Comparison of ENCODE assay signal across 12 cellular contexts in the genomic region with DNA sequence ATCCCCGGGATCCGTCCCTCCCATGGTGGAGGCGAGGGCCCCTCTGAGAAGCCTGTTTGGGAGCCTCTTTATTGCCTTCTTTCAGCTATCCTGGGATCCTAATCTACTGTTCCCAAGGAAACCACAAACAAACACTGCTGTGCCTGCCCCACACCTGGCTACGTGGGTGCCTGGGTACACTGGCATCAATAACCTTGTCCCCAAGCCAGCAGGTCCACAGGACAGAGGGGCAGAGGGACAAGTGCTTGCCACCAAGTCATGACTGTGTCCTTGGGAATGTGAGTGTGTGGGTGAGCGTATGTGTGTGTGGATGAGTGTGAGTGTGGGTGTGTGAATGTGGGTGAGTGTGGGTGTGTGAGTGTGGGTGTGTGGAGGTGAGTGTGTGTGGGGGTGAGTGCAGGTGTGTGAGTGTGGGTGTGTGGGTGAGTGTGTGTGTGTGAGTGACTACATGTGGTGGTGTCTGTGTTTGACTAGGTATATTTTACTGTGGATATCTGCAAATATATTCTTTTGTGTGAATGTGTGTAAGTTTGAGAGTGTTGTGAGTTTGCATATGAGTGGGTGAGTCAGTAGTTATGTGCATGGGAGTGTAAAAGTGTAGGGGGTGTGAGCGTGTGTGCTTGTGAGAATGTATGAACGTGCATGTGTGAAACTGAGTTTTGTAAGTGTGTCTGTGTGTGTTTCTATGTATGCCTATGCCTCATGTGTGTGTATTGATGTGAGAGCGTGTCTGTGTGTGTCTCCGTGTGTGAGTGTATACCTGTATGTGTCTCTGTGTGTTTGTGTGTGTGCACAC.
A peak's percentile ranks its signal among the peaks of the same experiment; 100 is the strongest.
DNase-seq lines count a peak whose midpoint lies in the region; ATAC-seq, FAIRE-seq and TF ChIP-seq lines count a peak whose summit lies in the region.
"Had no signal": no experiment of that assay in that cellular context is flagged by ENCODE, and none has a peak within 500 bp of the region (broad histone marks: within the 10 kb centered on the region; RNA-seq: fewer than 3 reads in every experiment).

No MANE protein-coding gene starts in this region.

- H3K9me3 ChIP-seq in K562 (replicated peaks; ENCODE audit: control insufficient read depth, insufficient read depth, low read depth, low read length) (no peaks in the 10 kb centered on the region), mesenchymal stem cell (ENCODE audit: control insufficient read depth, low read length) (no peaks in the 10 kb centered on the region), tibial nerve (no peaks in the 10 kb centered on the region)

- CTCF ChIA-PET in K562 (lab: Yijun Ruan, JAX; ENCODE audit: low intra/inter-chr PET ratio) = no interaction called here

- peak overlapping the region; percentile 15 for H4K91ac ChIP-seq in mesenchymal stem cell (ENCODE audit: low read length)

- WGBS in K562 (ENCODE audit: insufficient coverage, low coverage, missing lambda C conversion rate) = 0% methylated on average over 7 of the region's 9 CpGs
- WGBS in mesenchymal stem cell = 76% methylated on average over 8 of the region's 9 CpGs
- WGBS in tibial nerve, 2 donors = 65 to 66% methylated on average over 9 of the region's 9 CpGs

- peak overlapping the region; percentile 29 for H4K8ac ChIP-seq in mesenchymal stem cell (ENCODE audit: low read length)

- H3K36me3 ChIP-seq in K562 (ENCODE audit: control insufficient read depth, insufficient read depth, low read length) = no peaks in the 10 kb centered on the region
- peaks cover 0 to 30% of the 10 kb centered on the region in 2 experiments for H3K36me3 ChIP-seq in mesenchymal stem cell (ENCODE audit: control insufficient read depth in 1 of 2, insufficient read depth in 2 of 2, low read depth in 1 of 2, low read length in 2 of 2)
- no peaks in the 10 kb centered on the region for H3K36me3 ChIP-seq in tibial nerve

- ATAC-seq in K562 = no peak
- ATAC-seq in HG03095 (IDR thresholded peaks at IDR 0.05; ENCODE audit: unreplicated experiment) = no peak
- ATAC-seq in HG02623 (IDR thresholded peaks at IDR 0.05; ENCODE audit: unreplicated experiment) = no peak
- no peak for ATAC-seq in HG02798 (IDR thresholded peaks at IDR 0.05; ENCODE audit: poor library complexity, unreplicated experiment)

- peaks cover 47% of the 10 kb centered on the region for H3K79me1 ChIP-seq in mesenchymal stem cell (replicated peaks; ENCODE audit: low read length, poor library complexity, severe bottlenecking)

- H2AFZ ChIP-seq in K562 (ENCODE audit: low read depth, low read length) (no peak overlapping the region), mesenchymal stem cell (ENCODE audit: low read depth, low read length) (no peak overlapping the region)

- no TSS peak for BruUV-seq in K562 (replicated peaks; lab: Mats Ljungman, UMichigan)

- H3K27me3 ChIP-seq in K562 (ENCODE audit: control insufficient read depth in 2 of 2, insufficient read depth in 2 of 2, low read length in 2 of 2) (peaks cover 5 to 65% of the 10 kb centered on the region in 2 experiments; a peak in 4 of 5 replicates), mesenchymal stem cell (ENCODE audit: control insufficient read depth in 1 of 2, insufficient read depth in 1 of 2, low read length in 2 of 2) (peaks cover 0 to 3% of the 10 kb centered on the region in 2 experiments), tibial nerve (no peaks in the 10 kb centered on the region)

- H3K4me2 ChIP-seq in K562 (ENCODE audit: insufficient read depth, low read length) (no peak overlapping the region), mesenchymal stem cell (ENCODE audit: low read length, poor library complexity, severe bottlenecking) (no peak overlapping the region)

- FAIRE-seq in K562 (lab: Jason Lieb, UNC) = no peak

- peak overlapping the region in 1 of 2 experiments; percentile 12 for H3K14ac ChIP-seq in mesenchymal stem cell (ENCODE audit: low read length in 2 of 2)

- H2BK120ac ChIP-seq in mesenchymal stem cell (ENCODE audit: low read depth, low read length) = peak overlapping the region; percentile 19

- H2AK5ac ChIP-seq in mesenchymal stem cell (ENCODE audit: low read length, severe bottlenecking) = no peak overlapping the region

- peak; percentile 84 for DNase-seq in NCI-H2107 treated with DMSO at 0.1 percent for 48 hours (lab: John Stamatoyannopoulos, UW; ENCODE audit: unreplicated experiment)
- DNase-seq in NCI-H2107 (lab: John Stamatoyannopoulos, UW) = no peak
- DNase-seq in K562 (ENCODE audit: extremely low read depth in 1 of 4, low spot score in 3 of 4) = no peak
- peak; percentile 50 for DNase-seq in mesenchymal stem cell
- no peak for DNase-seq in tibial nerve (ENCODE audit: low spot score in 2 of 2)
- DNase-seq: activated CD4-positive, CD25-positive, alpha-beta regulatory T cell; activated naive CD4-positive, alpha-beta T cell; effector CD4-positive, alpha-beta T cell; KG1 had no signal

- H3K4me1 ChIP-seq in K562 (replicated peaks in 1 of 2; ENCODE audit: control insufficient read depth in 2 of 2, insufficient read depth in 2 of 2, low read length in 2 of 2) = peaks cover 5 to 8% of the 10 kb centered on the region in 2 experiments; a peak in 4 of 5 replicates
- peaks cover 35% of the 10 kb centered on the region for H3K4me1 ChIP-seq in mesenchymal stem cell (ENCODE audit: control insufficient read depth, insufficient read depth, low read depth, low read length)
- H3K4me1 ChIP-seq in tibial nerve = peaks cover 0 to 79% (median 35%) of the 10 kb centered on the region in 4 donors

- TF ChIP-seq CTCF in K562 (IDR thresholded peaks at IDR 0.05 in 2 of 3, conservative IDR thresholded peaks at IDR 0.05 in 1 of 3; ENCODE audit: insufficient read depth in 2 of 3, low read depth in 1 of 3, low read length in 3 of 3) = no peak
- no peak for TF ChIP-seq CTCF in tibial nerve (IDR thresholded peaks at IDR 0.05)

- H3K27ac ChIP-seq in K562 (ENCODE audit: extremely low read depth, low read depth, low read length) (no peak overlapping the region), mesenchymal stem cell (ENCODE audit: low read length, poor library complexity, severe bottlenecking) (no peak overlapping the region), tibial nerve (peak overlapping the region in 3 of 4 donors; percentile 3 to 49 (median 42))

- H3K79me2 ChIP-seq in K562 (ENCODE audit: control insufficient read depth, insufficient read depth, low read length) = no peaks in the 10 kb centered on the region

- TF ChIP-seq EP300 in K562 (IDR thresholded peaks at IDR 0.05; ENCODE audit: low read length) (no peak), tibial nerve (IDR thresholded peaks at IDR 0.05) (no peak)

- no peak overlapping the region for H3K4me3 ChIP-seq in K562
- no peak overlapping the region for H3K4me3 ChIP-seq in mesenchymal stem cell (ENCODE audit: insufficient read depth in 1 of 2, low read depth in 1 of 2, low read length in 2 of 2)
- no peak overlapping the region for H3K4me3 ChIP-seq in tibial nerve

- peak overlapping the region; percentile 40 to 67 for H3K4ac ChIP-seq in mesenchymal stem cell (ENCODE audit: low read depth in 1 of 2, low read length in 2 of 2)

- no peaks in the 10 kb centered on the region; the same call in 1 of the 2 replicates for H4K20me1 ChIP-seq in K562 (replicated peaks; ENCODE audit: control insufficient read depth, insufficient read depth, low read length)

- H3K9ac ChIP-seq in K562 (ENCODE audit: insufficient read depth in 1 of 2, low read depth in 2 of 2, low read length in 2 of 2) (no peak overlapping the region), mesenchymal stem cell (ENCODE audit: low read length) (no peak overlapping the region)

- TF ChIP-seq RAD21 in K562 (CRISPR knock-in tag; conservative IDR thresholded peaks at IDR 0.05 in 1 of 2, IDR thresholded peaks at IDR 0.05 in 1 of 2) = no peak

- H3K23ac ChIP-seq in mesenchymal stem cell (ENCODE audit: low read length in 2 of 2) = no peak overlapping the region

- POLR2A ChIA-PET in K562 (lab: Yijun Ruan, JAX) = no interaction called here

- peak overlapping the region; percentile 67 to 87 for H3K18ac ChIP-seq in mesenchymal stem cell (ENCODE audit: low read depth in 1 of 2, low read length in 2 of 2)

- no peak for TF ChIP-seq POLR2A in K562 (conservative IDR thresholded peaks at IDR 0.05)
- TF ChIP-seq POLR2A in tibial nerve (IDR thresholded peaks at IDR 0.05) = no peak

- intact Hi-C loops in K562 (cut with micrococcal nuclease) = no loop called here

- in situ Hi-C loops in K562 (cut with MboI) = no loop called here

- no peaks in the 10 kb centered on the region for H3K9me1 ChIP-seq in K562 (ENCODE audit: control insufficient read depth, insufficient read depth, low read length)

- no peak overlapping the region for H2BK15ac ChIP-seq in mesenchymal stem cell (ENCODE audit: low read depth, poor library complexity, severe bottlenecking)

- H2BK5ac ChIP-seq in mesenchymal stem cell (ENCODE audit: low read depth, low read length, poor library complexity, severe bottlenecking) = no peak overlapping the region

- peak overlapping the region; percentile 9 to 61 for H2BK12ac ChIP-seq in mesenchymal stem cell (ENCODE audit: low read length in 2 of 2)

TF ChIP-seq in K562, 482 proteins besides CTCF, POLR2A, EP300 and RAD21:
- TF ChIP-seq MLX (CRISPR knock-in tag; conservative IDR thresholded peaks at IDR 0.05) = no peak
- TF ChIP-seq EGR1 (conservative IDR thresholded peaks at IDR 0.05) = peak; percentile 73
TF ChIP-seq in K562: peak in this region for 1.

Comparison
In these comparisons a context has a peak if more than half of its experiments do, and no peak if none do; other contexts are left out.
1. DNase-seq: peak in NCI-H2107 treated with DMSO at 0.1 percent for 48 hours (single experiment) and mesenchymal stem cell (single experiment); none in NCI-H2107 (single experiment), K562 (0 of 4) and tibial nerve (0 of 2).
2. H3K27ac ChIP-seq: peak in tibial nerve (3 of 4); none in K562 (single experiment) and mesenchymal stem cell (single experiment).